Comparison of ENCODE assay signal across 28 cellular contexts in the genomic region with DNA sequence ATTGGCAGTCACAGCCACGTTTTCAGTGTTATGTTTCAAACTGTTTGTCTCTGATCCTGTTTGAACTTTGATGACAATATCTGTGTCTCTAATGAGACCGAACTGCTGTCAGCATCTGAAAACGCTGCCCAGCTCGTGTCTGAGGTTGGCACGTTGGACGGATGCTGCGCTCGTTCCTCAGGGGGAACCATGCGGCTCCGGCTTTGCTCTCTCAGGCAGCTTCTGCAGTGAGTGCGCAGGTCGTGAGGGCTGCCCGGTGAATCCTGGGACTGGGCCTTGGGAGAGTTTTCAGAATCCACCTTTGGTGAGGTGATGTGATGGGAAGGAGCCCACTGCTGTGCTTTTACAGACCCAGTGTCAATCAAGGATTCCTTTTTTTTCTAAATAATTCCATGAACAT. TPM values are rescaled to one million over a fixed set of nuclear protein-coding genes. Genes with fewer than 3 reads are reported as not detected.
"Had no signal": no experiment of that assay in that cellular context is flagged by ENCODE, and none has a peak within 500 bp of the region (broad histone marks: within the 10 kb centered on the region; RNA-seq: fewer than 3 reads in every experiment).

No MANE protein-coding gene starts in this region.

- H3K27me3 Mint-ChIP-seq: activated CD4-positive, alpha-beta memory T cell treated with anti-CD3 and anti-CD28 coated beads for 36 hours; activated CD4-positive, alpha-beta T cell treated with anti-CD3 and anti-CD28 coated beads, Interleukin-2, amount 10 ng/mL, durations not matched to agents 7 days and 5 days; IgD-negative memory B cell had no signal

- H3K4me3 ChIP-seq: cardiac muscle cell had no signal

- DNase-seq: activated CD4-positive, alpha-beta memory T cell treated with anti-CD3 and anti-CD28 coated beads for 36 hours; activated CD4-positive, alpha-beta T cell treated with anti-CD3 and anti-CD28 coated beads, Interleukin-2, amount 10 ng/mL, durations not matched to agents 7 days and 5 days; activated CD4-positive, CD25-positive, alpha-beta regulatory T cell; activated gamma-delta T cell; activated naive CD4-positive, alpha-beta T cell treated with anti-CD3 and anti-CD28 coated beads for 36 hours; activated T-cell treated with anti-CD3 and anti-CD28 coated beads for 4 hours; activated T-cell treated with anti-CD3 and anti-CD28 coated beads, Interleukin-2, amount 50 U/mL, for 48 hours; amygdala; brain microvascular endothelial cell; KG1; NCI-H1048; NCI-H146; NCI-H1930; NCI-H2171; NCI-H345; NCI-H510A; NCI-H526 treated with DMSO at 0.1 percent for 48 hours; NK-92 treated with Interleukin-12 subunit alpha and Interleukin-12 subunit beta, amount 100 ng/mL, for 24 hours; OCI-M1; SHP77 treated with DMSO at 0.1 percent for 48 hours had no signal

- H3K4me3 Mint-ChIP-seq: activated CD4-positive, alpha-beta memory T cell treated with anti-CD3 and anti-CD28 coated beads for 36 hours; activated CD4-positive, alpha-beta T cell treated with anti-CD3 and anti-CD28 coated beads, Interleukin-2, amount 10 ng/mL, durations not matched to agents 7 days and 5 days; activated naive CD4-positive, alpha-beta T cell treated with anti-CD3 and anti-CD28 coated beads for 36 hours; activated naive CD8-positive, alpha-beta T cell; activated T-helper 17 cell treated with anti-CD3 and anti-CD28 coated beads, Interleukin-2, amount 50 U/mL, for 72 hours; IgD-negative memory B cell; T-helper 1 cell treated with Interleukin-12 subunit alpha and Interleukin-12 subunit beta and Interleukin-4 antibody, amounts not matched to agents 30 μg/mL and 1 μg/mL, for 36 hours had no signal

- ATAC-seq: activated T-helper 17 cell treated with anti-CD3 and anti-CD28 coated beads, Interleukin-2, amount 50 U/mL, for 72 hours; Panc1 had no signal

- H3K27me3 ChIP-seq: brain microvascular endothelial cell, cardiac muscle cell had no signal

- H3K4me1 Mint-ChIP-seq: activated CD4-positive, alpha-beta T cell treated with anti-CD3 and anti-CD28 coated beads, Interleukin-2, amount 10 ng/mL, durations not matched to agents 7 days and 5 days; activated T-helper 17 cell treated with anti-CD3 and anti-CD28 coated beads, Interleukin-2, amount 50 U/mL, for 72 hours had no signal

- H3K36me3 Mint-ChIP-seq: activated CD4-positive, alpha-beta memory T cell treated with anti-CD3 and anti-CD28 coated beads for 36 hours; activated naive CD8-positive, alpha-beta T cell; IgD-negative memory B cell had no signal

- H3K27ac ChIP-seq: brain microvascular endothelial cell, cardiac muscle cell, RWPE1 had no signal

- H3K9me3 Mint-ChIP-seq: activated CD4-positive, alpha-beta memory T cell treated with anti-CD3 and anti-CD28 coated beads for 36 hours; activated CD4-positive, alpha-beta T cell treated with anti-CD3 and anti-CD28 coated beads, Interleukin-2, amount 10 ng/mL, durations not matched to agents 7 days and 5 days; activated naive CD4-positive, alpha-beta T cell treated with anti-CD3 and anti-CD28 coated beads for 36 hours; activated T-helper 17 cell treated with anti-CD3 and anti-CD28 coated beads, Interleukin-2, amount 50 U/mL, for 72 hours; IgD-negative memory B cell; T-helper 1 cell treated with Interleukin-12 subunit alpha and Interleukin-12 subunit beta and Interleukin-4 antibody, amounts not matched to agents 30 μg/mL and 1 μg/mL, for 36 hours had no signal

- H3K36me3 ChIP-seq: brain microvascular endothelial cell, cardiac muscle cell had no signal

- H3K27ac Mint-ChIP-seq: activated CD4-positive, alpha-beta memory T cell treated with anti-CD3 and anti-CD28 coated beads for 36 hours; activated CD4-positive, alpha-beta T cell treated with anti-CD3 and anti-CD28 coated beads, Interleukin-2, amount 10 ng/mL, durations not matched to agents 7 days and 5 days; activated naive CD4-positive, alpha-beta T cell treated with anti-CD3 and anti-CD28 coated beads for 36 hours; activated naive CD8-positive, alpha-beta T cell; activated T-helper 17 cell treated with anti-CD3 and anti-CD28 coated beads, Interleukin-2, amount 50 U/mL, for 72 hours; IgD-negative memory B cell; T-helper 1 cell treated with Interleukin-12 subunit alpha and Interleukin-12 subunit beta and Interleukin-4 antibody, amounts not matched to agents 30 μg/mL and 1 μg/mL, for 36 hours had no signal

RNA-seq across cellular contexts. Expression of a gene that starts 58.4 kb away (rescaled TPM):
- total RNA-seq: activated CD4-positive, alpha-beta memory T cell treated with anti-CD3 and anti-CD28 coated beads for 36 hours; activated CD4-positive, alpha-beta T cell treated with anti-CD3 and anti-CD28 coated beads, Interleukin-2, amount 10 ng/mL, durations not matched to agents 7 days and 5 days; activated CD8-positive, alpha-beta memory T cell treated with anti-CD3 and anti-CD28 coated beads for 36 hours; activated naive CD4-positive, alpha-beta T cell treated with anti-CD3 and anti-CD28 coated beads for 36 hours; activated T-helper 17 cell treated with anti-CD3 and anti-CD28 coated beads, Interleukin-2, amount 50 U/mL, for 72 hours had no signal
- polyA plus RNA-seq: IgD-negative memory B cell had no signal
